9 cellular contexts compared by ENCODE assay signal in genomic region chr15:55168350-55168974, GRCh38. TPM values are rescaled to one million over a fixed set of nuclear protein-coding genes. Genes with fewer than 3 reads are reported as not detected.
DNase-seq lines count a peak whose midpoint lies in the region; ATAC-seq, FAIRE-seq and TF ChIP-seq lines count a peak whose summit lies in the region.
"Had no signal": no experiment of that assay in that cellular context is flagged by ENCODE, and none has a peak within 500 bp of the region (broad histone marks: within the 10 kb centered on the region; RNA-seq: fewer than 3 reads in every experiment).

No MANE protein-coding gene starts in this region.

- no peak for FAIRE-seq in small intestine (lab: Jason Lieb, UNC)

- H3K4me2 ChIP-seq in hepatocyte, result no peak overlapping the region
- H3K4me2 ChIP-seq: BLaER1 treated with 17β-estradiol and CSF1 and Interleukin-3, amounts not matched to agents 10 nM and 100 nM had no signal

- no peak overlapping the region for H2AFZ ChIP-seq in hepatocyte

- TF ChIP-seq POLR2A in NB4 (IDR thresholded peaks at IDR 0.05; ENCODE audit: extremely low read depth, insufficient read length) (no peak), adrenal gland (IDR thresholded peaks at IDR 0.05) (no peak)

- H3K9me3 ChIP-seq in adrenal gland (replicated peaks in 1 of 3) (no peaks in the 10 kb centered on the region), hepatocyte (ENCODE audit: low read depth) (no peaks in the 10 kb centered on the region), small intestine (ENCODE audit: control insufficient read depth, low read depth) (no peaks in the 10 kb centered on the region)
- H3K9me3 ChIP-seq: BLaER1 treated with 17β-estradiol and CSF1 and Interleukin-3, amounts not matched to agents 10 nM and 100 nM had no signal

- H3K27me3 ChIP-seq in adrenal gland, result no peaks in the 10 kb centered on the region
- H3K27me3 ChIP-seq in hepatocyte, result no peaks in the 10 kb centered on the region
- no peaks in the 10 kb centered on the region for H3K27me3 ChIP-seq in small intestine (ENCODE audit: control insufficient read depth in 2 of 2, insufficient read depth in 2 of 2, low read length in 2 of 2)
- H3K27me3 ChIP-seq: BLaER1 treated with 17β-estradiol and CSF1 and Interleukin-3, amounts not matched to agents 10 nM and 100 nM had no signal

- no peaks in the 10 kb centered on the region for H4K20me1 ChIP-seq in hepatocyte (ENCODE audit: insufficient read depth, poor library complexity, severe bottlenecking)
- H4K20me1 ChIP-seq: BLaER1 treated with 17β-estradiol and CSF1 and Interleukin-3, amounts not matched to agents 10 nM and 100 nM had no signal

- TF ChIP-seq CTCF in NB4 (IDR thresholded peaks at IDR 0.05; ENCODE audit: low read depth, low read length) (peak; percentile 74), adrenal gland (IDR thresholded peaks at IDR 0.05) (peak; percentile 55 to 75 (median 62)), hepatocyte (IDR thresholded peaks at IDR 0.05; ENCODE audit: poor library complexity) (peak; percentile 71)

- DNase-seq in NCI-H1417 (lab: John Stamatoyannopoulos, UW) (peak; percentile 15 to 62 (median 43)), NCI-H1417 treated with DMSO at 0.1 percent for 48 hours (lab: John Stamatoyannopoulos, UW) (no peak), NB4 (ENCODE audit: low read depth) (peak; percentile 78), SKM-1 treated with dmso at 0.1 percent for 144 hours (lab: John Stamatoyannopoulos, UW; ENCODE audit: unreplicated experiment) (peak; percentile 62), adrenal gland (peak; percentile 30 to 75 (median 57)), hepatocyte (ENCODE audit: low spot score) (peak; percentile 79), small intestine (peak; percentile 61)

- H3K4me1 ChIP-seq in adrenal gland (replicated peaks in 1 of 2) (no peaks in the 10 kb centered on the region), hepatocyte (ENCODE audit: insufficient read depth) (no peaks in the 10 kb centered on the region), small intestine (ENCODE audit: control insufficient read depth in 2 of 2, insufficient read depth in 1 of 2, low read depth in 1 of 2, low read length in 1 of 2) (no peaks in the 10 kb centered on the region)
- H3K4me1 ChIP-seq: BLaER1 treated with 17β-estradiol and CSF1 and Interleukin-3, amounts not matched to agents 10 nM and 100 nM had no signal

- WGBS in adrenal gland, 4 donors, result 59 to 64% (median 61%) methylated on average over 11 of the region's 11 CpGs
- 71% methylated on average over 11 of the region's 11 CpGs for WGBS in hepatocyte (ENCODE audit: low lambda C conversion rate, missing lambda C conversion rate)
- 71 to 74% (median 73%) methylated on average over 11 of the region's 11 CpGs for WGBS in small intestine, 3 donors

- H3K27ac ChIP-seq in adrenal gland, result no peak overlapping the region
- H3K27ac ChIP-seq in hepatocyte, result no peak overlapping the region
- no peak overlapping the region for H3K27ac ChIP-seq in small intestine (ENCODE audit: low read depth in 1 of 2, low read length in 1 of 2)
- H3K27ac ChIP-seq: BLaER1 treated with 17β-estradiol and CSF1 and Interleukin-3, amounts not matched to agents 10 nM and 100 nM had no signal

- no peaks in the 10 kb centered on the region for H3K36me3 ChIP-seq in adrenal gland (replicated peaks in 1 of 2)
- H3K36me3 ChIP-seq in hepatocyte (replicated peaks; ENCODE audit: insufficient read depth, low read depth), result no peaks in the 10 kb centered on the region
- no peaks in the 10 kb centered on the region for H3K36me3 ChIP-seq in small intestine (ENCODE audit: control insufficient read depth in 2 of 2, insufficient read depth in 2 of 2, low read length in 2 of 2)

- intact Hi-C loops in adrenal gland (cut with DNase I), result no loop called here

- H3K4me3 ChIP-seq in NB4 (ENCODE audit: low read depth, low read length) (no peak overlapping the region), adrenal gland (no peak overlapping the region), hepatocyte (no peak overlapping the region), small intestine (ENCODE audit: low read depth in 1 of 2, low read length in 2 of 2) (no peak overlapping the region)
- H3K4me3 ChIP-seq: BLaER1 treated with 17β-estradiol and CSF1 and Interleukin-3, amounts not matched to agents 10 nM and 100 nM had no signal

- ATAC-seq in HG02610 (IDR thresholded peaks at IDR 0.05; ENCODE audit: unreplicated experiment), result peak; percentile 92

- H3K9me2 ChIP-seq in hepatocyte (replicated peaks; ENCODE audit: insufficient read depth), result no peaks in the 10 kb centered on the region

- no peaks in the 10 kb centered on the region for H3K79me2 ChIP-seq in hepatocyte

RNA-seq across cellular contexts. Expression of gene RSL24D1, which starts 28.3 kb away (rescaled TPM):
- total RNA-seq in adrenal gland (10 to 100 TPM; 31.9 to 76.2 (median 50.2) TPM), hepatocyte (88.7 and 96.7 TPM in 2 replicates)
- polyA plus RNA-seq in adrenal gland (10 to 100 TPM; 43.0 to 52.3 (median 49.3) TPM), hepatocyte (39.7 and 43.1 TPM in 2 replicates), small intestine (10 to 100 TPM; 42.7 to 79.1 (median 77.5) TPM)
